In the genomic region with DNA sequence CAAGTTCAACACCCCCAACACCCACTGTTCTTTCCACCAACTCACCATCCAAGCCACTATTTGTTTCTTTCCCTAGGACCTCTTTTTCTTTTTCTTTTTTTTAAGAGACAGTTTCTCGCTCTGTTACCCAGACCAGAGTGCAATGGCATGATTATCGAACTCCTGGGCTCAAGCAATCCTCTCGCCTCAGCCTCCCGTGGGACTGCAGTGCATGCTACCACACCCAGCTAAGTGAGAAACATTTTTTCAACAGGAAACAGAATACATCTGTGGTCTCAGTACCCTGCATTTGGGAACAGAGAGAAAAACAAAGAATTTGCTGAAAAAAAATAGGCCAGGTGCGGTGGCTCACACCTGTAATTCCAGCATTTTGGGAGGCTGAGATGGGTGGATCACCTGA, we compare ENCODE assay signal across 11 cellular contexts. TPM values are rescaled to one million over a fixed set of nuclear protein-coding genes. Genes with fewer than 3 reads are reported as not detected.
DNase-seq lines count a peak whose midpoint lies in the region; ATAC-seq and TF ChIP-seq lines count a peak whose summit lies in the region.
"Had no signal": no experiment of that assay in that cellular context is flagged by ENCODE, and none has a peak within 500 bp of the region (broad histone marks: within the 10 kb centered on the region; RNA-seq: fewer than 3 reads in every experiment).

No MANE protein-coding gene starts in this region.

- CTCF ChIA-PET in CD4-positive, alpha-beta T cell (lab: Charles Lee) = no interaction called here

- no peaks in the 10 kb centered on the region for H3K27me3 ChIP-seq in CD4-positive, alpha-beta T cell (ENCODE audit: control insufficient read depth, insufficient read depth, low read length)
- no peaks in the 10 kb centered on the region for H3K27me3 ChIP-seq in esophagus muscularis mucosa

- no peaks in the 10 kb centered on the region for H3K27me3 Mint-ChIP-seq in CD4-positive, alpha-beta T cell

- peak; percentile 45 for ATAC-seq in CD4-positive, alpha-beta T cell (ENCODE audit: poor library complexity)
- peak; percentile 37 for ATAC-seq in GM19351 (IDR thresholded peaks at IDR 0.05; ENCODE audit: unreplicated experiment)
- peak; percentile 32 for ATAC-seq in HG03565 (IDR thresholded peaks at IDR 0.05; ENCODE audit: unreplicated experiment)
- ATAC-seq in left lobe of liver = no peak
- ATAC-seq: Right ventricle myocardium inferior had no signal

- no peak for TF ChIP-seq CTCF in CD4-positive, alpha-beta T cell (IDR thresholded peaks at IDR 0.05)
- no peak for TF ChIP-seq CTCF in esophagus muscularis mucosa (IDR thresholded peaks at IDR 0.05)

- 74% methylated on average over 5 of the region's 5 CpGs for WGBS in esophagus muscularis mucosa

- TF ChIP-seq POLR2A in esophagus muscularis mucosa (IDR thresholded peaks at IDR 0.05; ENCODE audit: low read depth) = no peak

- DNase-seq in CD4-positive, alpha-beta T cell = no peak
- DNase-seq in left lobe of liver (ENCODE audit: low spot score) (peak; percentile 8), LoVo (ENCODE audit: low spot score) (no peak), esophagus muscularis mucosa (ENCODE audit: extremely low spot score) (no peak), kidney glomerular epithelial cell (lab: John Stamatoyannopoulos, UW) (no peak), RPMI8226 (no peak)
- DNase-seq: COR-L47, NCI-H1417 treated with DMSO at 0.1 percent for 48 hours had no signal

- no peaks in the 10 kb centered on the region for H3K36me3 ChIP-seq in esophagus muscularis mucosa

- peaks cover 4% of the 10 kb centered on the region for H3K36me3 Mint-ChIP-seq in CD4-positive, alpha-beta T cell (ENCODE audit: low read depth)

- no peak overlapping the region for H3K27ac ChIP-seq in CD4-positive, alpha-beta T cell (ENCODE audit: low read depth, low read length)
- H3K27ac ChIP-seq in esophagus muscularis mucosa (replicated peaks in 1 of 4) = peak overlapping the region in 1 of 4 donors; percentile 10

- H3K9me3 ChIP-seq in CD4-positive, alpha-beta T cell (ENCODE audit: control insufficient read depth, low read length) = no peaks in the 10 kb centered on the region
- no peaks in the 10 kb centered on the region for H3K9me3 ChIP-seq in esophagus muscularis mucosa

- H3K4me3 ChIP-seq in esophagus muscularis mucosa = no peak overlapping the region

- TF ChIP-seq EP300 in esophagus muscularis mucosa (IDR thresholded peaks at IDR 0.05) = no peak

- peak overlapping the region; percentile 75 for H3K4me3 Mint-ChIP-seq in CD4-positive, alpha-beta T cell

- H3K27ac Mint-ChIP-seq in CD4-positive, alpha-beta T cell = peak overlapping the region; percentile 85

- POLR2A ChIA-PET in CD4-positive, alpha-beta T cell (lab: Charles Lee) = interaction anchor here (0.9 to 5.2 kb wide), 5 partner anchors 9 to 148 kb away, joined by 3 to 40 read pairs (median 4); partner anchors contain the start of genes B4GALT1 and NFX1

- H3K4me1 Mint-ChIP-seq in CD4-positive, alpha-beta T cell (ENCODE audit: low read depth) = peaks cover 85% of the 10 kb centered on the region

- no peaks in the 10 kb centered on the region for H3K9me3 Mint-ChIP-seq in CD4-positive, alpha-beta T cell

- H3K4me1 ChIP-seq in esophagus muscularis mucosa = peaks cover 95 to 98% (median 96%) of the 10 kb centered on the region in 4 donors

- intact Hi-C loops in CD4-positive, alpha-beta T cell (cut with DNase I, micrococcal nuclease) = loop anchor here in 1 of 2 experiments (2.0 kb wide), 1 partner anchor 16 kb away; no protein-coding TSS in a partner anchor
- intact Hi-C loops in esophagus muscularis mucosa (cut with DNase I) = no loop called here

RNA-seq across cellular contexts. Expression of gene B4GALT1, which starts 24.6 kb away (rescaled TPM):
- 10 to 100 TPM; 74.7 to 77.0 TPM for total RNA-seq in CD4-positive, alpha-beta T cell
- 48.2 TPM for total RNA-seq in left lobe of liver
- 10 to 100 TPM; 24.5 to 39.6 (median 37.8) TPM for total RNA-seq in esophagus muscularis mucosa
